Comparison of ENCODE assay signal across 25 cellular contexts in the genomic region with DNA sequence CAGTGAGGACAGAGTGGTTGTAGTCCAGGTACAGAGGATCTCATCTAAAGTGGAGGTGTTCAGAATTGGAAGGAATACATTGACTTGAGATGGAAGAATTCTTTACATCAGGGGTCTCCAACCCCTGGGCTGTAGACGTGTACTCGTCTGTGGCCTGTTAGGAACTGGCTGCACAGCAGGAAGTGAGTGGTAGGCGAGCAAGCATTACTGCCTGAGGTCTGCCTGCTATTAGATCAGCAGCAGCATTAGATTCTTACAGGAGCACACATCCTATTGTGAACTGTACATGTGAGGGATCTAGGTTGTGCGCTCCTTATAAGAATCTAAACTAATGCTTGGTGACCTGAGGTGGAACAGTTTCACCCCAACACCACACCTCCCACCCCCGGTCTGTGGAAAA.
DNase-seq lines count a peak whose midpoint lies in the region; ATAC-seq, FAIRE-seq and TF ChIP-seq lines count a peak whose summit lies in the region.
"Had no signal": no experiment of that assay in that cellular context is flagged by ENCODE, and none has a peak within 500 bp of the region (broad histone marks: within the 10 kb centered on the region; RNA-seq: fewer than 3 reads in every experiment).

No MANE protein-coding gene starts in this region.

- no peak overlapping the region for H2BK15ac ChIP-seq in IMR-90 (ENCODE audit: low read depth, low read length)

- no CpG with 5 or more reads among the region's 5 CpGs for WGBS in IMR-90 (ENCODE audit: extremely low coverage in 2 of 2, insufficient read length in 1 of 2), 2 experiments
- WGBS in HepG2 (ENCODE audit: low lambda C conversion rate), result 93% methylated on average over 5 of the region's 5 CpGs

- no peak overlapping the region for H4K91ac ChIP-seq in IMR-90 (ENCODE audit: insufficient read depth, low read depth, low read length)

- H3K4ac ChIP-seq in IMR-90 (ENCODE audit: low read depth, low read length), result peak overlapping the region; percentile 51; the same call in 1 of the 2 replicates

- H3K4me3 Mint-ChIP-seq in activated CD8-positive, alpha-beta T cell treated with anti-CD3 and anti-CD28 coated beads, Interleukin-2, amount 10 ng/mL, durations not matched to agents 7 days and 5 days, result no peak overlapping the region
- H3K4me3 Mint-ChIP-seq: activated CD4-positive, alpha-beta T cell treated with anti-CD3 and anti-CD28 coated beads for 36 hours; activated naive CD8-positive, alpha-beta T cell treated with anti-CD3 and anti-CD28 coated beads for 36 hours; stimulated activated memory B cell treated with anti-CD40 and anti-IgM and Interleukin-4, amounts not matched to agents 10 μg/mL and 1 μg/mL and 100 μg/mL, for 72 hours; T-helper 1 cell treated with Interleukin-12 subunit alpha and Interleukin-12 subunit beta and Interleukin-4 antibody, amounts not matched to agents 30 μg/mL and 1 μg/mL, for 36 hours had no signal

- H3K18ac ChIP-seq in IMR-90 (ENCODE audit: low read depth, low read length), result no peak overlapping the region; the same call in 1 of the 2 replicates

- H3K27ac ChIP-seq in DND-41 (ENCODE audit: low read length) (no peak overlapping the region), IMR-90 (ENCODE audit: insufficient read depth, low read length) (no peak overlapping the region), foreskin keratinocyte (no peak overlapping the region), HepG2 (ENCODE audit: extremely low read length, insufficient read depth, low read length) (no peak overlapping the region)
- H3K27ac ChIP-seq: epithelial cell of prostate, heart left ventricle, HL-60, upper lobe of right lung had no signal

- H2BK5ac ChIP-seq in IMR-90 (ENCODE audit: low read depth, low read length, poor library complexity, severe bottlenecking), result no peak overlapping the region

- no peak for TF ChIP-seq CTCF in DND-41 (IDR thresholded peaks at IDR 0.05; ENCODE audit: borderline replicate concordance, extremely low read depth, low read length, poor library complexity, severe bottlenecking)
- no peak for TF ChIP-seq CTCF in IMR-90 (conservative IDR thresholded peaks at IDR 0.05; ENCODE audit: low read depth, low read length)
- TF ChIP-seq CTCF in foreskin keratinocyte (conservative IDR thresholded peaks at IDR 0.05), result no peak
- TF ChIP-seq CTCF in HepG2 (CRISPR knock-in tag; IDR thresholded peaks at IDR 0.05), result no peak

- no peak overlapping the region for H3K56ac ChIP-seq in IMR-90 (ENCODE audit: extremely low read depth, insufficient read depth, low read length)

- H2BK20ac ChIP-seq in IMR-90 (ENCODE audit: low read depth, low read length), result no peak overlapping the region

- TF ChIP-seq POLR2A in IMR-90 (IDR thresholded peaks at IDR 0.05; ENCODE audit: low read depth, low read length) (no peak), HepG2 (IDR thresholded peaks at IDR 0.05; ENCODE audit: insufficient read depth in 1 of 2, low read depth in 2 of 2, low read length in 2 of 2) (no peak)

- H3K9me1 ChIP-seq in IMR-90 (ENCODE audit: insufficient read depth, low read length), result peaks cover 3% of the 10 kb centered on the region

- no peaks in the 10 kb centered on the region for H3K27me3 Mint-ChIP-seq in activated CD8-positive, alpha-beta T cell treated with anti-CD3 and anti-CD28 coated beads, Interleukin-2, amount 10 ng/mL, durations not matched to agents 7 days and 5 days (ENCODE audit: low read depth)
- H3K27me3 Mint-ChIP-seq: activated CD4-positive, alpha-beta T cell treated with anti-CD3 and anti-CD28 coated beads for 36 hours; activated naive CD8-positive, alpha-beta T cell treated with anti-CD3 and anti-CD28 coated beads for 36 hours; stimulated activated memory B cell treated with anti-CD40 and anti-IgM and Interleukin-4, amounts not matched to agents 10 μg/mL and 1 μg/mL and 100 μg/mL, for 72 hours had no signal

- no peak overlapping the region for H4K5ac ChIP-seq in IMR-90 (ENCODE audit: low read depth, low read length)

- H3K23ac ChIP-seq in IMR-90 (ENCODE audit: low read depth, low read length), result 0 out of 2 replicates have a peak overlapping the region, but pooled peaks have one; percentile 25

- no peaks in the 10 kb centered on the region for H3K9me3 Mint-ChIP-seq in activated CD8-positive, alpha-beta T cell treated with anti-CD3 and anti-CD28 coated beads, Interleukin-2, amount 10 ng/mL, durations not matched to agents 7 days and 5 days (ENCODE audit: insufficient read depth)
- H3K9me3 Mint-ChIP-seq: activated naive CD8-positive, alpha-beta T cell treated with anti-CD3 and anti-CD28 coated beads for 36 hours had no signal

- no peak overlapping the region; a peak in 1 of 4 replicates for H4K8ac ChIP-seq in IMR-90 (ENCODE audit: low read depth in 2 of 2, low read length in 2 of 2)

- peaks cover 6% of the 10 kb centered on the region for H3K79me2 ChIP-seq in DND-41 (ENCODE audit: insufficient read depth, low read length)
- no peaks in the 10 kb centered on the region for H3K79me2 ChIP-seq in HepG2 (ENCODE audit: insufficient read depth, low read length)

- FAIRE-seq in HepG2 (lab: Jason Lieb, UNC), result no peak

- H3K27ac Mint-ChIP-seq in activated CD8-positive, alpha-beta T cell treated with anti-CD3 and anti-CD28 coated beads, Interleukin-2, amount 10 ng/mL, durations not matched to agents 7 days and 5 days, result no peak overlapping the region
- H3K27ac Mint-ChIP-seq: activated CD4-positive, alpha-beta T cell treated with anti-CD3 and anti-CD28 coated beads for 36 hours; activated naive CD8-positive, alpha-beta T cell treated with anti-CD3 and anti-CD28 coated beads for 36 hours; stimulated activated memory B cell treated with anti-CD40 and anti-IgM and Interleukin-4, amounts not matched to agents 10 μg/mL and 1 μg/mL and 100 μg/mL, for 72 hours; T-helper 1 cell treated with Interleukin-12 subunit alpha and Interleukin-12 subunit beta and Interleukin-4 antibody, amounts not matched to agents 30 μg/mL and 1 μg/mL, for 36 hours had no signal

- BruUV-seq in IMR-90 (replicated peaks; lab: Mats Ljungman, UMichigan) (no TSS peak), HepG2 (replicated peaks; lab: Mats Ljungman, UMichigan) (no TSS peak)

- ATAC-seq in DND-41 (ENCODE audit: insufficient read depth, low read depth) (peak; percentile 48; the same call in 1 of the 3 replicates), IMR-90 (ENCODE audit: low read depth) (peak; percentile 44; the same call in 1 of the 2 replicates), foreskin keratinocyte (peak; percentile 35), HepG2 (no peak), GM18519 (IDR thresholded peaks at IDR 0.05; ENCODE audit: low FRiP score, unreplicated experiment) (no peak)
- no peak for ATAC-seq in activated CD8-positive, alpha-beta T cell treated with anti-CD3 and anti-CD28 coated beads, Interleukin-2, amount 10 ng/mL, durations not matched to agents 7 days and 5 days
- ATAC-seq: activated CD4-positive, alpha-beta T cell treated with anti-CD3 and anti-CD28 coated beads for 36 hours; heart left ventricle; left cardiac atrium; sciatic nerve; stimulated activated memory B cell treated with anti-CD40 and anti-IgM and Interleukin-4, amounts not matched to agents 10 μg/mL and 1 μg/mL and 100 μg/mL, for 72 hours; upper lobe of right lung had no signal

- no peak overlapping the region for H3K9ac ChIP-seq in DND-41 (ENCODE audit: low read depth, low read length)
- no peak overlapping the region for H3K9ac ChIP-seq in IMR-90 (ENCODE audit: low read depth, low read length)
- H3K9ac ChIP-seq in HepG2 (ENCODE audit: insufficient read depth, low read depth, low read length), result no peak overlapping the region

- H3K27me3 ChIP-seq in DND-41 (ENCODE audit: insufficient read depth, low read length, poor library complexity), result no peaks in the 10 kb centered on the region
- no peaks in the 10 kb centered on the region for H3K27me3 ChIP-seq in IMR-90 (ENCODE audit: control insufficient read depth, insufficient read depth, low read length)
- no peaks in the 10 kb centered on the region for H3K27me3 ChIP-seq in foreskin keratinocyte
- H3K27me3 ChIP-seq in HepG2 (ENCODE audit: control insufficient read depth in 1 of 2, insufficient read depth in 2 of 2, low read length in 2 of 2), result no peaks in the 10 kb centered on the region
- H3K27me3 ChIP-seq: heart left ventricle, upper lobe of right lung had no signal

- H3K4me1 Mint-ChIP-seq in activated CD8-positive, alpha-beta T cell treated with anti-CD3 and anti-CD28 coated beads, Interleukin-2, amount 10 ng/mL, durations not matched to agents 7 days and 5 days (ENCODE audit: low read depth), result peaks cover 9% of the 10 kb centered on the region

- H4K20me1 ChIP-seq in DND-41 (ENCODE audit: insufficient read depth, low read length) (no peaks in the 10 kb centered on the region), IMR-90 (ENCODE audit: insufficient read depth, low read length) (no peaks in the 10 kb centered on the region), HepG2 (ENCODE audit: insufficient read depth, low read length) (no peaks in the 10 kb centered on the region)

- H3K36me3 ChIP-seq in DND-41 (ENCODE audit: insufficient read depth, low read length) (peaks cover 4% of the 10 kb centered on the region; the same call in 1 of the 2 replicates), IMR-90 (ENCODE audit: control insufficient read depth, insufficient read depth, low read length) (no peaks in the 10 kb centered on the region), HepG2 (replicated peaks in 1 of 2; ENCODE audit: control insufficient read depth in 1 of 2, insufficient read depth in 2 of 2, low read length in 2 of 2) (peaks cover 0 to 3% of the 10 kb centered on the region in 2 experiments; a peak in 2 of 5 replicates)
- H3K36me3 ChIP-seq: upper lobe of right lung had no signal

- no peak overlapping the region for H3K4me2 ChIP-seq in DND-41 (ENCODE audit: insufficient read depth, low read length)
- H3K4me2 ChIP-seq in IMR-90 (ENCODE audit: low read depth, low read length), result peak overlapping the region; percentile 10; the same call in 1 of the 2 replicates
- H3K4me2 ChIP-seq in HepG2 (ENCODE audit: low read depth, low read length), result no peak overlapping the region

- intact Hi-C loops in IMR-90 (cut with micrococcal nuclease) (no loop called here), HepG2 (cut with micrococcal nuclease; ENCODE audit: unreplicated experiment) (no loop called here)

- no peak overlapping the region for H2AK5ac ChIP-seq in IMR-90 (ENCODE audit: low read depth, low read length)

- no peak overlapping the region for H2AFZ ChIP-seq in DND-41 (ENCODE audit: low read depth, low read length)
- peak overlapping the region; percentile 36 for H2AFZ ChIP-seq in IMR-90 (replicated peaks; ENCODE audit: low read length, poor library complexity)
- no peak overlapping the region for H2AFZ ChIP-seq in HepG2 (ENCODE audit: low read length)

- H3K14ac ChIP-seq in IMR-90 (replicated peaks; ENCODE audit: low read depth, low read length), result no peak overlapping the region; the same call in 1 of the 2 replicates

- in situ Hi-C loops in IMR-90 (cut with MboI; ENCODE audit: low sequenced_read_pairs), result no loop called here
- in situ Hi-C loops in HepG2 (cut with HindIII; ENCODE audit: extremely low pct_ligation_motif_present, low pct_unique_long_range_greater_than_20kb), result no loop called here

- POLR2A ChIA-PET in IMR-90 (lab: Charles Lee; ENCODE audit: unreplicated experiment) (no interaction called here), HepG2 (lab: Yijun Ruan, JAX) (no interaction called here)
- POLR2A ChIA-PET in activated CD8-positive, alpha-beta T cell treated with anti-CD3 and anti-CD28 coated beads, Interleukin-2, amount 10 ng/mL, durations not matched to agents 7 days and 5 days (lab: Charles Lee), result no interaction called here

- CTCF ChIA-PET in IMR-90 (lab: Yijun Ruan, JAX), result no interaction called here
- CTCF ChIA-PET in HepG2 (lab: Yijun Ruan, JAX; ENCODE audit: low intra/inter-chr PET ratio, low total read pairs), result no interaction called here
- CTCF ChIA-PET in activated CD8-positive, alpha-beta T cell treated with anti-CD3 and anti-CD28 coated beads, Interleukin-2, amount 10 ng/mL, durations not matched to agents 7 days and 5 days (lab: Charles Lee), result no interaction called here

- TF ChIP-seq RAD21 in IMR-90 (IDR thresholded peaks at IDR 0.05; ENCODE audit: low read length), result no peak
- no peak for TF ChIP-seq RAD21 in HepG2 (CRISPR knock-in tag; IDR thresholded peaks at IDR 0.05)

- no peak overlapping the region for H2BK120ac ChIP-seq in IMR-90 (ENCODE audit: low read depth, low read length)

- H3K4me1 ChIP-seq in DND-41 (ENCODE audit: insufficient read depth, low read length) (no peaks in the 10 kb centered on the region), IMR-90 (ENCODE audit: control insufficient read depth, insufficient read depth, low read length) (peaks cover 6% of the 10 kb centered on the region; the same call in 1 of the 2 replicates), foreskin keratinocyte (peaks cover 25% of the 10 kb centered on the region), HepG2 (ENCODE audit: insufficient read depth, low read length) (peaks cover 17% of the 10 kb centered on the region)
- H3K4me1 ChIP-seq: upper lobe of right lung had no signal

- dilution Hi-C loops in IMR-90 (cut with HindIII; ENCODE audit: low sequenced_read_pairs, unreplicated experiment), result no loop called here

- no peak overlapping the region for H3K4me3 ChIP-seq in DND-41 (ENCODE audit: low read depth in 1 of 2, low read length in 2 of 2)
- H3K4me3 ChIP-seq in IMR-90 (ENCODE audit: insufficient read depth, low read depth, low read length), result no peak overlapping the region
- H3K4me3 ChIP-seq in HepG2 (replicated peaks in 1 of 3; ENCODE audit: insufficient read depth in 1 of 3, low read depth in 2 of 3, low read length in 3 of 3), result no peak overlapping the region
- H3K4me3 ChIP-seq: heart left ventricle, upper lobe of right lung had no signal

- no peak for TF ChIP-seq EP300 in HepG2 (IDR thresholded peaks at IDR 0.05; ENCODE audit: low read depth in 2 of 2, low read length in 2 of 2)
- TF ChIP-seq EP300 in HepG2 (CRISPR knock-in tag; IDR thresholded peaks at IDR 0.05; ENCODE audit: borderline replicate concordance), result no peak

- H3K36me3 Mint-ChIP-seq in activated CD8-positive, alpha-beta T cell treated with anti-CD3 and anti-CD28 coated beads, Interleukin-2, amount 10 ng/mL, durations not matched to agents 7 days and 5 days (ENCODE audit: low read depth), result peaks cover 45% of the 10 kb centered on the region

- H3K9me3 ChIP-seq in DND-41 (ENCODE audit: insufficient read depth, low read length, severe bottlenecking), result no peaks in the 10 kb centered on the region
- H3K9me3 ChIP-seq in IMR-90 (ENCODE audit: control insufficient read depth, insufficient read depth, low read length), result no peaks in the 10 kb centered on the region
- H3K9me3 ChIP-seq in HepG2 (ENCODE audit: low read length), result no peaks in the 10 kb centered on the region
- H3K9me3 ChIP-seq: heart left ventricle, upper lobe of right lung had no signal

- DNase-seq in DND-41 (no peak), IMR-90 (peak; percentile 53), UCSD-AML1 (lab: John Stamatoyannopoulos, UW; ENCODE audit: unreplicated experiment) (peak; percentile 9), foreskin keratinocyte (no peak), HepG2 (ENCODE audit: low spot score) (no peak), COLO668 (lab: John Stamatoyannopoulos, UW; ENCODE audit: unreplicated experiment) (no peak)
- DNase-seq in activated CD8-positive, alpha-beta T cell treated with anti-CD3 and anti-CD28 coated beads, Interleukin-2, amount 10 ng/mL, durations not matched to agents 7 days and 5 days, result no peak
- DNase-seq: activated CD4-positive, alpha-beta T cell treated with anti-CD3 and anti-CD28 coated beads for 36 hours; activated effector memory CD4-positive, alpha-beta T cell treated with Interleukin-2 at 50 U/mL for 16 hours; activated naive CD8-positive, alpha-beta T cell treated with anti-CD3 and anti-CD28 coated beads for 36 hours; activated T-cell treated with anti-CD3 and anti-CD28 coated beads for 4 hours; DMS79; heart left ventricle; left cardiac atrium; NCI-H1048; NCI-H187 treated with DMSO at 0.1 percent for 48 hours; NCI-H748 treated with DMSO at 0.1 percent for 48 hours; stimulated activated CD4-positive, alpha-beta T cell treated with anti-CD3 and anti-CD28 coated beads, Interleukin-4, amount 100 ng/mL, for 4 hours; upper lobe of right lung had no signal

- H3K79me1 ChIP-seq in IMR-90 (ENCODE audit: low read depth in 1 of 2, low read length in 2 of 2), result peaks cover 6 to 20% of the 10 kb centered on the region in 2 experiments; a peak in 3 of 4 replicates

- H2AK9ac ChIP-seq in IMR-90 (replicated peaks; ENCODE audit: low read depth, low read length, poor library complexity), result no peak overlapping the region

Comparison
In these comparisons a context has a peak if more than half of its experiments do, and no peak if none do; other contexts are left out.
1. ATAC-seq: peak in DND-41 (single experiment), IMR-90 (single experiment) and foreskin keratinocyte (single experiment); none in HepG2 (single experiment), GM18519 (single experiment) and activated CD8-positive, alpha-beta T cell treated with anti-CD3 and anti-CD28 coated beads, Interleukin-2, amount 10 ng/mL, durations not matched to agents 7 days and 5 days (single experiment).
2. DNase-seq: peak in IMR-90 (single experiment) and UCSD-AML1 (single experiment); none in DND-41 (single experiment), foreskin keratinocyte (0 of 2), HepG2 (single experiment), COLO668 (single experiment) and activated CD8-positive, alpha-beta T cell treated with anti-CD3 and anti-CD28 coated beads, Interleukin-2, amount 10 ng/mL, durations not matched to agents 7 days and 5 days (single experiment).